ENCODE assay signal across 17 cellular contexts in the genomic region with DNA sequence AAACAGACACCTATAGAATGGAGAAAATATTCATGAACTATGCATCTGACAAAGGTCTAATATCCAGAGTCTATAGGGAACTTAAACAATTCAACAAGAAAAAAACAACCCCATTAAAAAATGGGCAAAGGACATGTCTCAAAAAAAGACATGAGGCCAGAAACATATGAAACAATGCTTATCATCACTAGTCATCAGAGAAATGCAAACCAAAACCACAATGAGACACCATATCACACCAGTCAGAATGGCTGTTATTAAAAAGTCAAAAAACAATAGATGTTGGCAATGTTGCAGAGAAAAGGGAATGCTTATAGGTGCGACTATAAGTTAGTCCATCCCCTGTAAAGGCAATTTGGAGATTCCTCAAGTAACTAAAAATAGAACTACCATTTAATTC. TPM values are rescaled to one million over a fixed set of nuclear protein-coding genes. Genes with fewer than 3 reads are reported as not detected.
DNase-seq lines count a peak whose midpoint lies in the region; ATAC-seq, FAIRE-seq and TF ChIP-seq lines count a peak whose summit lies in the region.
"Had no signal": no experiment of that assay in that cellular context is flagged by ENCODE, and none has a peak within 500 bp of the region (broad histone marks: within the 10 kb centered on the region; RNA-seq: fewer than 3 reads in every experiment).

No MANE protein-coding gene starts in this region.

- no peaks in the 10 kb centered on the region for H3K36me3 ChIP-seq in keratinocyte (ENCODE audit: control insufficient read depth in 2 of 2, extremely low read depth in 1 of 2, insufficient read depth in 2 of 2, low read length in 2 of 2)
- H3K36me3 ChIP-seq: HAP-1 had no signal

- H4K20me1 ChIP-seq in keratinocyte (ENCODE audit: control insufficient read depth, extremely low read depth, insufficient read depth, low read length) = no peaks in the 10 kb centered on the region

- H3K9me1 ChIP-seq in keratinocyte (ENCODE audit: control insufficient read depth, extremely low read depth, insufficient read depth, low read length) = no peaks in the 10 kb centered on the region

- peak; percentile 58 for FAIRE-seq in keratinocyte (lab: Jason Lieb, UNC)
- FAIRE-seq: A204.1, G401.6, GM12891, H1, HepG2, HTR-8/SVneo had no signal

- no peaks in the 10 kb centered on the region for H3K27me3 ChIP-seq in keratinocyte (ENCODE audit: control insufficient read depth, extremely low read depth, insufficient read depth, low read length)

- H3K79me2 ChIP-seq in keratinocyte (ENCODE audit: control insufficient read depth, insufficient read depth, low read length) = no peaks in the 10 kb centered on the region

- peak; percentile 6 for DNase-seq in A172 (ENCODE audit: low spot score)
- DNase-seq in LHCN-M2 (ENCODE audit: low read depth) = peak; percentile 40
- DNase-seq in RPMI7951 (ENCODE audit: low read depth) = peak; percentile 24
- DNase-seq in keratinocyte (ENCODE audit: low read depth, low spot score) = no peak
- DNase-seq in activated CD4-positive, alpha-beta T cell treated with anti-CD3 and anti-CD28 coated beads, Interleukin-2, amount 50 U/mL, for 1 hour = no peak
- DNase-seq: C1 segment of cervical spinal cord; CD4-positive, alpha-beta memory T cell; DMS79 had no signal

- dilution Hi-C loops in keratinocyte (cut with MboI; ENCODE audit: extremely low pct_ligation_motif_present, low sequenced_read_pairs) = no loop called here

- H3K4me1 ChIP-seq in keratinocyte (ENCODE audit: control insufficient read depth, extremely low read depth, insufficient read depth, low read length) = no peaks in the 10 kb centered on the region
- H3K4me1 ChIP-seq: HAP-1 had no signal

- ATAC-seq in HG02623 (IDR thresholded peaks at IDR 0.05; ENCODE audit: unreplicated experiment) (no peak), GM21360 (IDR thresholded peaks at IDR 0.05; ENCODE audit: unreplicated experiment) (no peak)
- ATAC-seq: HepG2 had no signal

- H3K4me2 ChIP-seq in keratinocyte (ENCODE audit: control insufficient read depth, extremely low read depth, insufficient read depth, low read depth, low read length) = no peak overlapping the region

- no peak overlapping the region for H3K27ac ChIP-seq in keratinocyte (ENCODE audit: control insufficient read depth, insufficient read depth, low read length)

- no peak overlapping the region for H3K9ac ChIP-seq in keratinocyte (ENCODE audit: control insufficient read depth, extremely low read depth, insufficient read depth, low read length)

- no peak for TF ChIP-seq CTCF in keratinocyte (optimal IDR thresholded peaks at IDR 0.05 in 1 of 3, IDR thresholded peaks at IDR 0.05 in 1 of 3, conservative IDR thresholded peaks at IDR 0.05 in 1 of 3; ENCODE audit: extremely low read depth in 1 of 3, insufficient read depth in 2 of 3, low read length in 3 of 3)

- H3K9me3 ChIP-seq in keratinocyte (ENCODE audit: control insufficient read depth, low read depth, low read length) = no peaks in the 10 kb centered on the region
- H3K9me3 ChIP-seq: HAP-1 had no signal

- no peak overlapping the region for H2AFZ ChIP-seq in keratinocyte (ENCODE audit: control insufficient read depth, low read length)

- no peak overlapping the region for H3K4me3 ChIP-seq in keratinocyte (ENCODE audit: control insufficient read depth in 2 of 3, extremely low read depth in 1 of 3, insufficient read depth in 2 of 3, low read depth in 1 of 3, low read length in 3 of 3)
- H3K4me3 ChIP-seq: HAP-1 had no signal

RNA-seq across cellular contexts. Expression of a gene that starts 11.4 kb away (rescaled TPM):
- 72.1 and 72.3 TPM in 2 replicates for total RNA-seq in A172 (2014; rRNA removed; shearing (Covaris generic))
- 53.1 and 55.3 TPM in 2 replicates for total RNA-seq in LHCN-M2 (2014; rRNA removed)
- 37.2 TPM for polyA plus RNA-seq in LHCN-M2 (2012)
- total RNA-seq in RPMI7951 (2014; rRNA removed; shearing (Covaris generic)) = 29.3 and 33.3 TPM in 2 replicates
- polyA plus RNA-seq in keratinocyte = 13.7 to 35.1 TPM (median 25.2 TPM) in 3 replicates
- 99.4 TPM for polyA plus RNA-seq in keratinocyte (2011; ENCODE audit: low read depth)
- polyA plus RNA-seq in keratinocyte (2011; cell fraction: cytosol; rRNA removed) = 25.0 and 30.1 TPM in 2 replicates
- 7.0 and 13.4 TPM in 2 replicates for polyA plus RNA-seq in keratinocyte (2011; cell fraction: nucleus; rRNA removed)
- 18.4 and 35.8 TPM in 2 replicates for polyA plus RNA-seq in keratinocyte (2012; ENCODE audit: low replicate concordance)
- polyA minus RNA-seq in keratinocyte = 1.8 to 9.6 TPM (median 2.7 TPM) in 3 replicates
- 20.3 TPM for polyA minus RNA-seq in keratinocyte (2011; cell fraction: cytosol; rRNA and poly(A)+ RNA removed)
- 3.5 and 8.1 TPM in 2 replicates for polyA minus RNA-seq in keratinocyte (2011; cell fraction: nucleus; rRNA and poly(A)+ RNA removed)

Comparison
In these comparisons a context has a peak if more than half of its experiments do, and no peak if none do; other contexts are left out.
1. DNase-seq: peak in A172 (single experiment), LHCN-M2 (single experiment) and RPMI7951 (single experiment); none in keratinocyte (single experiment) and activated CD4-positive, alpha-beta T cell treated with anti-CD3 and anti-CD28 coated beads, Interleukin-2, amount 50 U/mL, for 1 hour (single experiment).